34 cellular contexts compared by ENCODE assay signal in genomic region chr14:30284808-30285207, GRCh38.
DNase-seq lines count a peak whose midpoint lies in the region; ATAC-seq, FAIRE-seq and TF ChIP-seq lines count a peak whose summit lies in the region.
"Had no signal": no experiment of that assay in that cellular context is flagged by ENCODE, and none has a peak within 500 bp of the region (broad histone marks: within the 10 kb centered on the region; RNA-seq: fewer than 3 reads in every experiment).

No MANE protein-coding gene starts in this region.

- TF ChIP-seq EP300 in HepG2 (IDR thresholded peaks at IDR 0.05; ENCODE audit: low read depth in 2 of 2, low read length in 2 of 2), result no peak
- TF ChIP-seq EP300 in HepG2 (CRISPR knock-in tag; IDR thresholded peaks at IDR 0.05; ENCODE audit: borderline replicate concordance), result no peak

- H3K4me1 ChIP-seq in HepG2 (ENCODE audit: insufficient read depth, low read length), result no peaks in the 10 kb centered on the region
- no peaks in the 10 kb centered on the region for H3K4me1 ChIP-seq in right lobe of liver
- H3K4me1 ChIP-seq in breast epithelium, result no peaks in the 10 kb centered on the region
- H3K4me1 ChIP-seq: A549, BE2C, BLaER1, Caco-2 had no signal

- no peak for FAIRE-seq in HepG2 (lab: Jason Lieb, UNC)
- FAIRE-seq: A204.1 had no signal

- H3K4me2 ChIP-seq in HepG2 (ENCODE audit: low read depth, low read length), result no peak overlapping the region
- H3K4me2 ChIP-seq: A549; BLaER1; BLaER1 treated with 17β-estradiol and CSF1 and Interleukin-3, amounts not matched to agents 10 nM and 100 nM had no signal

- H3K9ac ChIP-seq in HepG2 (ENCODE audit: insufficient read depth, low read depth, low read length), result no peak overlapping the region
- H3K9ac ChIP-seq: BLaER1; BLaER1 treated with 17β-estradiol and CSF1 and Interleukin-3, amounts not matched to agents 10 nM and 100 nM had no signal

- DNase-seq in HuH-7.5 (ENCODE audit: low spot score) (peak; percentile 22), left lobe of liver (ENCODE audit: low spot score) (no peak), HepG2 (ENCODE audit: low spot score) (no peak), right lobe of liver (no peak), T1000 (lab: John Stamatoyannopoulos, UW) (no peak), breast epithelium (ENCODE audit: low spot score in 2 of 2) (no peak)
- DNase-seq: 8988T; ACHN; AML-193; BE2C; C1 segment of cervical spinal cord; Caco-2; Calu3; CD4-positive, alpha-beta memory T cell; CD4-positive, alpha-beta T cell; CD4-positive, CD25-positive, alpha-beta regulatory T cell; CD8-positive, alpha-beta memory T cell; CD8-positive, alpha-beta T cell; COR-L47; DMS 273 treated with DMSO at 0.1 percent for 48 hours; DMS153; DMS53; DMS79; DMS79 treated with DMSO at 0.1 percent for 48 hours; DND-41; EL had no signal

- no peak overlapping the region for H3K4me3 ChIP-seq in HepG2 (replicated peaks in 1 of 3; ENCODE audit: insufficient read depth in 1 of 3, low read depth in 2 of 3, low read length in 3 of 3)
- H3K4me3 ChIP-seq in right lobe of liver, result no peak overlapping the region
- no peak overlapping the region for H3K4me3 ChIP-seq in breast epithelium
- H3K4me3 ChIP-seq: A549; BLaER1; BLaER1 treated with 17β-estradiol and CSF1 and Interleukin-3, amounts not matched to agents 10 nM and 100 nM had no signal

- H3K27me3 ChIP-seq in HepG2 (ENCODE audit: control insufficient read depth in 1 of 2, insufficient read depth in 2 of 2, low read length in 2 of 2) (no peaks in the 10 kb centered on the region), right lobe of liver (no peaks in the 10 kb centered on the region), breast epithelium (no peaks in the 10 kb centered on the region)
- H3K27me3 ChIP-seq: BE2C; BLaER1; BLaER1 treated with 17β-estradiol and CSF1 and Interleukin-3, amounts not matched to agents 10 nM and 100 nM had no signal

- H3K79me2 ChIP-seq in HepG2 (ENCODE audit: insufficient read depth, low read length), result no peaks in the 10 kb centered on the region

- TF ChIP-seq RAD21 in HepG2 (CRISPR knock-in tag; IDR thresholded peaks at IDR 0.05), result no peak

- in situ Hi-C loops in HepG2 (cut with HindIII; ENCODE audit: extremely low pct_ligation_motif_present, low pct_unique_long_range_greater_than_20kb), result no loop called here

- ATAC-seq in left lobe of liver (peak; percentile 29), HepG2 (peak; percentile 61; the same call in 2 of the 3 replicates), right lobe of liver (peak in 3 of 4 donors; percentile 26 to 42 (median 38)), GM21447 (IDR thresholded peaks at IDR 0.05; ENCODE audit: unreplicated experiment) (no peak), GM18861 (IDR thresholded peaks at IDR 0.05; ENCODE audit: unreplicated experiment) (no peak)
- ATAC-seq: CD8-positive, alpha-beta T cell had no signal

- H3K36me3 ChIP-seq in HepG2 (replicated peaks in 1 of 2; ENCODE audit: control insufficient read depth in 1 of 2, insufficient read depth in 2 of 2, low read length in 2 of 2), result no peaks in the 10 kb centered on the region
- no peaks in the 10 kb centered on the region for H3K36me3 ChIP-seq in right lobe of liver
- H3K36me3 ChIP-seq in breast epithelium, result no peaks in the 10 kb centered on the region
- H3K36me3 ChIP-seq: BE2C; BLaER1; BLaER1 treated with 17β-estradiol and CSF1 and Interleukin-3, amounts not matched to agents 10 nM and 100 nM had no signal

- H3K27ac ChIP-seq in HepG2 (ENCODE audit: extremely low read length, insufficient read depth, low read length) (no peak overlapping the region), right lobe of liver (no peak overlapping the region), breast epithelium (no peak overlapping the region)
- H3K27ac ChIP-seq: 22Rv1; A549; BLaER1; BLaER1 treated with 17β-estradiol and CSF1 and Interleukin-3, amounts not matched to agents 10 nM and 100 nM; C4-2B had no signal

- intact Hi-C loops in HepG2 (cut with micrococcal nuclease; ENCODE audit: unreplicated experiment) (loop anchor here (2.0 kb wide), 1 partner anchor 1210 kb away; no protein-coding TSS in a partner anchor), right lobe of liver (cut with DNase I) (no loop called here), breast epithelium (cut with DNase I; ENCODE audit: low total_unique reads) (no loop called here)

- no peak for TF ChIP-seq CTCF in HepG2 (CRISPR knock-in tag; IDR thresholded peaks at IDR 0.05)
- no peak for TF ChIP-seq CTCF in right lobe of liver (IDR thresholded peaks at IDR 0.05)
- TF ChIP-seq CTCF in breast epithelium (IDR thresholded peaks at IDR 0.05), result no peak

- no peak overlapping the region for H2AFZ ChIP-seq in HepG2 (ENCODE audit: low read length)

- POLR2A ChIA-PET in HepG2 (lab: Yijun Ruan, JAX), result no interaction called here

- no peaks in the 10 kb centered on the region for H4K20me1 ChIP-seq in HepG2 (ENCODE audit: insufficient read depth, low read length)
- H4K20me1 ChIP-seq: BLaER1; BLaER1 treated with 17β-estradiol and CSF1 and Interleukin-3, amounts not matched to agents 10 nM and 100 nM had no signal

- CTCF ChIA-PET in HepG2 (lab: Yijun Ruan, JAX; ENCODE audit: low intra/inter-chr PET ratio, low total read pairs), result no interaction called here

- no TSS peak for BruUV-seq in HepG2 (replicated peaks; lab: Mats Ljungman, UMichigan)

- no peak for TF ChIP-seq POLR2A in HepG2 (IDR thresholded peaks at IDR 0.05; ENCODE audit: insufficient read depth in 1 of 2, low read depth in 2 of 2, low read length in 2 of 2)
- TF ChIP-seq POLR2A in right lobe of liver (IDR thresholded peaks at IDR 0.05), result no peak
- TF ChIP-seq POLR2A in breast epithelium (IDR thresholded peaks at IDR 0.05), result no peak

- 2% methylated on average over 4 of the region's 4 CpGs for WGBS in HepG2 (ENCODE audit: low lambda C conversion rate)
- WGBS in right lobe of liver (ENCODE audit: insufficient coverage, low coverage, low lambda C conversion rate, missing lambda C conversion rate), result 14% methylated on average over 4 of the region's 4 CpGs

- no peaks in the 10 kb centered on the region for H3K9me3 ChIP-seq in HepG2 (ENCODE audit: low read length)
- no peaks in the 10 kb centered on the region for H3K9me3 ChIP-seq in right lobe of liver
- H3K9me3 ChIP-seq in breast epithelium, result peaks cover 0 to 4% of the 10 kb centered on the region in 2 donors
- H3K9me3 ChIP-seq: A549; BE2C; BLaER1; BLaER1 treated with 17β-estradiol and CSF1 and Interleukin-3, amounts not matched to agents 10 nM and 100 nM; Caco-2 had no signal

TF ChIP-seq in HepG2, 621 proteins besides CTCF, POLR2A, EP300 and RAD21:
- TF ChIP-seq ZNF577 (CRISPR knock-in tag; IDR thresholded peaks at IDR 0.05; ENCODE audit: borderline replicate concordance, low read depth), result no peak
- TF ChIP-seq NR2F6 (IDR thresholded peaks at IDR 0.05), result peak; percentile 54
- TF ChIP-seq NR2F6 (CRISPR knock-in tag; IDR thresholded peaks at IDR 0.05), result no peak
- no peak for TF ChIP-seq ZBTB21 (CRISPR knock-in tag; IDR thresholded peaks at IDR 0.05)
- no peak for TF ChIP-seq SETDB1 (CRISPR knock-in tag; IDR thresholded peaks at IDR 0.05; ENCODE audit: borderline replicate concordance)
- TF ChIP-seq HNRNPLL (IDR thresholded peaks at IDR 0.05; ENCODE audit: low read depth, low read length, poor library complexity, severe bottlenecking), result no peak

Comparison
In these comparisons a context has a peak if more than half of its experiments do, and no peak if none do; other contexts are left out.
1. ATAC-seq: peak in left lobe of liver (single experiment), HepG2 (single experiment) and right lobe of liver (3 of 4); none in GM21447 (single experiment) and GM18861 (single experiment).